Comparison of ENCODE assay signal across 1 cellular context in genomic region chr17:7114241-7114874, GRCh38.
A peak's percentile ranks its signal among the peaks of the same experiment; 100 is the strongest.
TF ChIP-seq lines count a peak whose summit lies in the region.

A gene with protein sequence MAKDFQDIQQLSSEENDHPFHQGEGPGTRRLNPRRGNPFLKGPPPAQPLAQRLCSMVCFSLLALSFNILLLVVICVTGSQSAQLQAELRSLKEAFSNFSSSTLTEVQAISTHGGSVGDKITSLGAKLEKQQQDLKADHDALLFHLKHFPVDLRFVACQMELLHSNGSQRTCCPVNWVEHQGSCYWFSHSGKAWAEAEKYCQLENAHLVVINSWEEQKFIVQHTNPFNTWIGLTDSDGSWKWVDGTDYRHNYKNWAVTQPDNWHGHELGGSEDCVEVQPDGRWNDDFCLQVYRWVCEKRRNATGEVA (minus strand): TSS chr17:7114822. CDS start chr17:7114240, 582 bp downstream.

TF ChIP-seq in HepG2, 621 proteins besides CTCF, POLR2A, EP300 and RAD21 (continued from another document and continues in another):
- TF ChIP-seq, protein P1, sequence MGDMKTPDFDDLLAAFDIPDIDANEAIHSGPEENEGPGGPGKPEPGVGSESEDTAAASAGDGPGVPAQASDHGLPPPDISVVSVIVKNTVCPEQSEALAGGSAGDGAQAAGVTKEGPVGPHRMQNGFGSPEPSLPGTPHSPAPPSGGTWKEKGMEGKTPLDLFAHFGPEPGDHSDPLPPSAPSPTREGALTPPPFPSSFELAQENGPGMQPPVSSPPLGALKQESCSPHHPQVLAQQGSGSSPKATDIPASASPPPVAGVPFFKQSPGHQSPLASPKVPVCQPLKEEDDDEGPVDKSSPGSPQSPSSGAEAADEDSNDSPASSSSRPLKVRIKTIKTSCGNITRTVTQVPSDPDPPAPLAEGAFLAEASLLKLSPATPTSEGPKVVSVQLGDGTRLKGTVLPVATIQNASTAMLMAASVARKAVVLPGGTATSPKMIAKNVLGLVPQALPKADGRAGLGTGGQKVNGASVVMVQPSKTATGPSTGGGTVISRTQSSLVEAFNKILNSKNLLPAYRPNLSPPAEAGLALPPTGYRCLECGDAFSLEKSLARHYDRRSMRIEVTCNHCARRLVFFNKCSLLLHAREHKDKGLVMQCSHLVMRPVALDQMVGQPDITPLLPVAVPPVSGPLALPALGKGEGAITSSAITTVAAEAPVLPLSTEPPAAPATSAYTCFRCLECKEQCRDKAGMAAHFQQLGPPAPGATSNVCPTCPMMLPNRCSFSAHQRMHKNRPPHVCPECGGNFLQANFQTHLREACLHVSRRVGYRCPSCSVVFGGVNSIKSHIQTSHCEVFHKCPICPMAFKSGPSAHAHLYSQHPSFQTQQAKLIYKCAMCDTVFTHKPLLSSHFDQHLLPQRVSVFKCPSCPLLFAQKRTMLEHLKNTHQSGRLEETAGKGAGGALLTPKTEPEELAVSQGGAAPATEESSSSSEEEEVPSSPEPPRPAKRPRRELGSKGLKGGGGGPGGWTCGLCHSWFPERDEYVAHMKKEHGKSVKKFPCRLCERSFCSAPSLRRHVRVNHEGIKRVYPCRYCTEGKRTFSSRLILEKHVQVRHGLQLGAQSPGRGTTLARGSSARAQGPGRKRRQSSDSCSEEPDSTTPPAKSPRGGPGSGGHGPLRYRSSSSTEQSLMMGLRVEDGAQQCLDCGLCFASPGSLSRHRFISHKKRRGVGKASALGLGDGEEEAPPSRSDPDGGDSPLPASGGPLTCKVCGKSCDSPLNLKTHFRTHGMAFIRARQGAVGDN (CRISPR knock-in tag; IDR thresholded peaks at IDR 0.05) = peak; percentile 89
- peak; percentile 82 for TF ChIP-seq RARA (CRISPR knock-in tag; IDR thresholded peaks at IDR 0.05)
- TF ChIP-seq KMT2A (CRISPR knock-in tag; IDR thresholded peaks at IDR 0.05) = peak; percentile 85
- peak; percentile 72; the same call in 1 of the 2 replicates for TF ChIP-seq ZNF460 (CRISPR knock-in tag; IDR thresholded peaks at IDR 0.05; ENCODE audit: borderline replicate concordance)
- TF ChIP-seq ZBTB1 (CRISPR knock-in tag; IDR thresholded peaks at IDR 0.05; ENCODE audit: borderline replicate concordance) = no peak
- 0 out of 2 replicates have a peak, but pooled peaks have one; percentile 40 for TF ChIP-seq ARNT2 (CRISPR knock-in tag; IDR thresholded peaks at IDR 0.05; ENCODE audit: low read depth)
- no peak; the same call in 1 of the 2 replicates for TF ChIP-seq ZNF335 (CRISPR knock-in tag; IDR thresholded peaks at IDR 0.05)
- TF ChIP-seq PHF21A (CRISPR knock-in tag; IDR thresholded peaks at IDR 0.05) = peak; percentile 95
- TF ChIP-seq ARNTL (CRISPR knock-in tag; IDR thresholded peaks at IDR 0.05) = 0 out of 2 replicates have a peak, but pooled peaks have one; percentile 54
- TF ChIP-seq ZNF761 (CRISPR knock-in tag; conservative IDR thresholded peaks at IDR 0.05) = no peak; the same call in 1 of the 2 replicates
- peak; percentile 84; the same call in 1 of the 2 replicates for TF ChIP-seq ZC3H13 (CRISPR knock-in tag; IDR thresholded peaks at IDR 0.05)
- TF ChIP-seq PBX2 (CRISPR knock-in tag; IDR thresholded peaks at IDR 0.05) = no peak; the same call in 1 of the 2 replicates
- no peak for TF ChIP-seq FOXA1 (IDR thresholded peaks at IDR 0.05)
- peak; percentile 76 for TF ChIP-seq FOXA1 (CRISPR knock-in tag; IDR thresholded peaks at IDR 0.05)
- 0 out of 2 replicates have a peak, but pooled peaks have one; percentile 40 for TF ChIP-seq KDM4B (CRISPR knock-in tag; IDR thresholded peaks at IDR 0.05)
- TF ChIP-seq ZNF572 (CRISPR knock-in tag; IDR thresholded peaks at IDR 0.05) = 0 out of 2 replicates have a peak, but pooled peaks have one; percentile 75
- TF ChIP-seq, protein P2, sequence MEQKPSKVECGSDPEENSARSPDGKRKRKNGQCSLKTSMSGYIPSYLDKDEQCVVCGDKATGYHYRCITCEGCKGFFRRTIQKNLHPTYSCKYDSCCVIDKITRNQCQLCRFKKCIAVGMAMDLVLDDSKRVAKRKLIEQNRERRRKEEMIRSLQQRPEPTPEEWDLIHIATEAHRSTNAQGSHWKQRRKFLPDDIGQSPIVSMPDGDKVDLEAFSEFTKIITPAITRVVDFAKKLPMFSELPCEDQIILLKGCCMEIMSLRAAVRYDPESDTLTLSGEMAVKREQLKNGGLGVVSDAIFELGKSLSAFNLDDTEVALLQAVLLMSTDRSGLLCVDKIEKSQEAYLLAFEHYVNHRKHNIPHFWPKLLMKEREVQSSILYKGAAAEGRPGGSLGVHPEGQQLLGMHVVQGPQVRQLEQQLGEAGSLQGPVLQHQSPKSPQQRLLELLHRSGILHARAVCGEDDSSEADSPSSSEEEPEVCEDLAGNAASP (CRISPR knock-in tag; IDR thresholded peaks at IDR 0.05; ENCODE audit: borderline replicate concordance) = peak; percentile 58; the same call in 1 of the 2 replicates
- TF ChIP-seq ZNF367 (CRISPR knock-in tag; IDR thresholded peaks at IDR 0.05; ENCODE audit: borderline replicate concordance) = no peak
- TF ChIP-seq ZBTB3 (CRISPR knock-in tag; IDR thresholded peaks at IDR 0.05; ENCODE audit: borderline replicate concordance, low read depth) = no peak
- TF ChIP-seq TCF7 (IDR thresholded peaks at IDR 0.05; ENCODE audit: low read depth) = no peak
- TF ChIP-seq ZMAT3 (CRISPR knock-in tag; conservative IDR thresholded peaks at IDR 0.05) = peak; percentile 45; the same call in 1 of the 2 replicates
- TF ChIP-seq MAZ (IDR thresholded peaks at IDR 0.05; ENCODE audit: borderline replicate concordance, low read depth, low read length) = peak; percentile 86; the same call in 1 of the 2 replicates
- TF ChIP-seq MAZ (CRISPR knock-in tag; IDR thresholded peaks at IDR 0.05; ENCODE audit: low read depth) = no peak; the same call in 1 of the 2 replicates
- peak; percentile 49; the same call in 1 of the 2 replicates for TF ChIP-seq SRY (CRISPR knock-in tag; IDR thresholded peaks at IDR 0.05)
- no peak for TF ChIP-seq ZNF530 (CRISPR knock-in tag; IDR thresholded peaks at IDR 0.05; ENCODE audit: low read depth)
- peak; percentile 100 for TF ChIP-seq ZNF652 (CRISPR knock-in tag; IDR thresholded peaks at IDR 0.05; ENCODE audit: borderline replicate concordance, low read depth)
- TF ChIP-seq PHB2 (IDR thresholded peaks at IDR 0.05; ENCODE audit: partially characterized antibody) = no peak
- 0 out of 2 replicates have a peak, but pooled peaks have one; percentile 62 for TF ChIP-seq ZNF879 (CRISPR knock-in tag; IDR thresholded peaks at IDR 0.05)
- TF ChIP-seq ZBTB26 (CRISPR knock-in tag; IDR thresholded peaks at IDR 0.05; ENCODE audit: borderline replicate concordance) = no peak; the same call in 1 of the 2 replicates
- TF ChIP-seq ZNF317 (CRISPR knock-in tag; IDR thresholded peaks at IDR 0.05) = peak; percentile 59; the same call in 1 of the 2 replicates
- TF ChIP-seq CSRNP1 (CRISPR knock-in tag; IDR thresholded peaks at IDR 0.05) = peak; percentile 57; the same call in 1 of the 2 replicates
- TF ChIP-seq MYC (CRISPR knock-in tag; IDR thresholded peaks at IDR 0.05; ENCODE audit: borderline replicate concordance) = peak; percentile 82; the same call in 1 of the 2 replicates
- TF ChIP-seq NR2F2 (IDR thresholded peaks at IDR 0.05; ENCODE audit: borderline replicate concordance, low read depth) = peak; percentile 82; the same call in 1 of the 2 replicates
- TF ChIP-seq FOXK1 (CRISPR knock-in tag; IDR thresholded peaks at IDR 0.05; ENCODE audit: borderline replicate concordance, low read depth) = peak; percentile 76; the same call in 1 of the 2 replicates
- peak; percentile 22; the same call in 1 of the 2 replicates for TF ChIP-seq SOX13 (IDR thresholded peaks at IDR 0.05)
- peak in 1 of 2 experiments; percentile 63; a peak in 2 of 4 replicates for TF ChIP-seq SOX13 (CRISPR knock-in tag; conservative IDR thresholded peaks at IDR 0.05 in 1 of 2, IDR thresholded peaks at IDR 0.05 in 1 of 2)
- no peak for TF ChIP-seq LRRFIP1 (CRISPR knock-in tag; conservative IDR thresholded peaks at IDR 0.05)
- TF ChIP-seq ZNF260 (CRISPR knock-in tag; IDR thresholded peaks at IDR 0.05; ENCODE audit: borderline replicate concordance, low read depth) = no peak
- TF ChIP-seq SKIL (CRISPR knock-in tag; IDR thresholded peaks at IDR 0.05; ENCODE audit: borderline replicate concordance) = peak; percentile 63
- TF ChIP-seq SNAI1 (CRISPR knock-in tag; IDR thresholded peaks at IDR 0.05; ENCODE audit: borderline replicate concordance) = peak; percentile 70; the same call in 1 of the 2 replicates
- TF ChIP-seq, protein P3, sequence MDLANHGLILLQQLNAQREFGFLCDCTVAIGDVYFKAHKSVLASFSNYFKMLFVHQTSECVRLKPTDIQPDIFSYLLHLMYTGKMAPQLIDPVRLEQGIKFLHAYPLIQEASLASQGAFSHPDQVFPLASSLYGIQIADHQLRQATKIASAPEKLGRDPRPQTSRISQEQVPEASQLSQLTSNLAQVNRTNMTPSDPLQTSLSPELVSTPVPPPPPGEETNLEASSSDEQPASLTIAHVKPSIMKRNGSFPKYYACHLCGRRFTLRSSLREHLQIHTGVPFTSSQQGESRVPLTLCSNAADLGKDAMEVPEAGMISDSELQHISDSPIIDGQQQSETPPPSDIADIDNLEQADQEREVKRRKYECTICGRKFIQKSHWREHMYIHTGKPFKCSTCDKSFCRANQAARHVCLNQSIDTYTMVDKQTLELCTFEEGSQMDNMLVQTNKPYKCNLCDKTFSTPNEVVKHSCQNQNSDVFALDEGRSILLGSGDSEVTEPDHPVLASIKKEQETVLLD (CRISPR knock-in tag; IDR thresholded peaks at IDR 0.05; ENCODE audit: low read depth) = 0 out of 2 replicates have a peak, but pooled peaks have one; percentile 44
- 0 out of 2 replicates have a peak, but pooled peaks have one; percentile 58 for TF ChIP-seq ZNF672 (CRISPR knock-in tag; IDR thresholded peaks at IDR 0.05)
- TF ChIP-seq PCBP2 (optimal IDR thresholded peaks at IDR 0.05; ENCODE audit: low read depth, low read length, poor library complexity, severe bottlenecking) = no peak
- TF ChIP-seq TMF1 (CRISPR knock-in tag; IDR thresholded peaks at IDR 0.05; ENCODE audit: low read depth) = peak; percentile 25
